28 cellular contexts compared by ENCODE assay signal in genomic region chr11:95155385-95155784, GRCh38.
"Had no signal": no experiment of that assay in that cellular context is flagged by ENCODE, and none has a peak within 500 bp of the region (broad histone marks: within the 10 kb centered on the region; RNA-seq: fewer than 3 reads in every experiment).

No MANE protein-coding gene starts in this region.

- H3K27ac Mint-ChIP-seq: neural progenitor cell had no signal

- H3K9me3 ChIP-seq: left ventricle myocardium inferior, mucosa of descending colon, neutrophil, ovary, prostate gland, stomach, testis, thyroid gland, transverse colon, upper lobe of left lung, vagina had no signal

- H3K36me3 Mint-ChIP-seq: neural progenitor cell had no signal

- H3K4me2 ChIP-seq: neural progenitor cell had no signal

- ATAC-seq: mucosa of descending colon; naive thymus-derived CD4-positive, alpha-beta T cell; right cardiac atrium; sciatic nerve; stimulated activated naive B cell treated with anti-CD40 and anti-IgM and Interleukin-4, amounts not matched to agents 10 μg/mL and 1 μg/mL and 100 μg/mL, for 72 hours; stimulated activated naive CD8-positive, alpha-beta T cell treated with anti-CD3 and anti-CD28 coated beads, Interleukin-15, Interleukin-2, amounts not matched to agents 100 U/mL and 50 U/mL, for 24 hours had no signal

- H3K27me3 ChIP-seq: ovary, stomach, testis, thyroid gland, transverse colon, upper lobe of left lung, vagina had no signal

- H3K4me1 ChIP-seq: neural progenitor cell, prostate gland had no signal

- H3K27me3 Mint-ChIP-seq: naive thymus-derived CD4-positive, alpha-beta T cell; stimulated activated naive B cell treated with anti-CD40 and anti-IgM and Interleukin-4, amounts not matched to agents 10 μg/mL and 1 μg/mL and 100 μg/mL, for 72 hours had no signal

- DNase-seq: islet precursor cell; left ventricle myocardium inferior; midbrain; mucosa of descending colon; naive thymus-derived CD4-positive, alpha-beta T cell; occipital lobe; ovary; retina; right cardiac atrium; stimulated activated CD4-positive, alpha-beta T cell treated with anti-CD3 and anti-CD28 coated beads, Interleukin-12 subunit alpha, Interleukin-12 subunit beta, amount 100 ng/mL, for 4 hours; stimulated activated CD4-positive, alpha-beta T cell treated with anti-CD3 and anti-CD28 coated beads, Interleukin-15, amount 100 ng/mL, for 24 hours; stimulated activated CD4-positive, alpha-beta T cell treated with anti-CD3 and anti-CD28 coated beads, Interleukin-2, amount 100 ng/mL, for 24 hours; stimulated activated CD4-positive, alpha-beta T cell treated with anti-CD3 and anti-CD28 coated beads, Interleukin-4, amount 100 ng/mL, for 1 hour; stimulated activated naive B cell treated with anti-CD40 and anti-IgM and Interleukin-4, amounts not matched to agents 10 μg/mL and 1 μg/mL and 100 μg/mL, for 72 hours; stimulated activated naive CD8-positive, alpha-beta T cell treated with anti-CD3 and anti-CD28 coated beads, Interleukin-15, Interleukin-2, amounts not matched to agents 100 U/mL and 50 U/mL, for 24 hours; stomach; testis; thyroid gland; transverse colon; upper lobe of left lung had no signal

- H3K4me3 ChIP-seq: left ventricle myocardium inferior, lung, mucosa of descending colon, neural progenitor cell, ovary, prostate gland, skin epidermis, stomach, testis, thyroid gland, transverse colon, upper lobe of left lung, vagina had no signal

- H3K36me3 ChIP-seq: left ventricle myocardium inferior, neural progenitor cell, neutrophil, ovary, prostate gland, stomach, thyroid gland, transverse colon, upper lobe of left lung, vagina had no signal

- H3K9me3 Mint-ChIP-seq: nephron; stimulated activated naive B cell treated with anti-CD40 and anti-IgM and Interleukin-4, amounts not matched to agents 10 μg/mL and 1 μg/mL and 100 μg/mL, for 72 hours had no signal

- H3K27ac ChIP-seq: left ventricle myocardium inferior, neural progenitor cell, neutrophil, prostate gland, thyroid gland, transverse colon, vagina had no signal

- H2AFZ ChIP-seq: neural progenitor cell had no signal

- H3K4me3 Mint-ChIP-seq: nephron; neural progenitor cell; stimulated activated naive B cell treated with anti-CD40 and anti-IgM and Interleukin-4, amounts not matched to agents 10 μg/mL and 1 μg/mL and 100 μg/mL, for 72 hours had no signal
